ENCODE assay signal across 1 cellular context in genomic region chr10:1600861-1601260, GRCh38.
TF ChIP-seq lines count a peak whose summit lies in the region.

No MANE protein-coding gene starts in this region.

TF ChIP-seq in GM12878, 131 proteins besides CTCF, POLR2A, EP300 and RAD21:
- TF ChIP-seq SPI1 (IDR thresholded peaks at IDR 0.05; ENCODE audit: borderline replicate concordance, insufficient read depth, low read depth, low read length) (peak; percentile 79), CUX1 (IDR thresholded peaks at IDR 0.05; ENCODE audit: insufficient replicate concordance, low read depth, low read length) (no peak)
